2 cellular contexts compared by ENCODE assay signal in genomic region chr12:86950043-86950838, GRCh38.
A peak's percentile ranks its signal among the peaks of the same experiment; 100 is the strongest.
TF ChIP-seq lines count a peak whose summit lies in the region.

No MANE protein-coding gene starts in this region.

TF ChIP-seq in GM12878, 131 proteins besides CTCF, POLR2A, EP300 and RAD21:
- no peak for TF ChIP-seq SP1 (IDR thresholded peaks at IDR 0.05; ENCODE audit: low read depth, low read length)
- TF ChIP-seq CEBPB (IDR thresholded peaks at IDR 0.05; ENCODE audit: borderline replicate concordance in 1 of 2, low read depth in 2 of 2, low read length in 2 of 2): no peak
- no peak for TF ChIP-seq CBX3 (IDR thresholded peaks at IDR 0.05; ENCODE audit: borderline replicate concordance, low read depth)
- peak; percentile 61; the same call in 1 of the 2 replicates for TF ChIP-seq PAX5 (IDR thresholded peaks at IDR 0.05; ENCODE audit: borderline replicate concordance, low read depth, low read length)
- TF ChIP-seq, protein P1, sequence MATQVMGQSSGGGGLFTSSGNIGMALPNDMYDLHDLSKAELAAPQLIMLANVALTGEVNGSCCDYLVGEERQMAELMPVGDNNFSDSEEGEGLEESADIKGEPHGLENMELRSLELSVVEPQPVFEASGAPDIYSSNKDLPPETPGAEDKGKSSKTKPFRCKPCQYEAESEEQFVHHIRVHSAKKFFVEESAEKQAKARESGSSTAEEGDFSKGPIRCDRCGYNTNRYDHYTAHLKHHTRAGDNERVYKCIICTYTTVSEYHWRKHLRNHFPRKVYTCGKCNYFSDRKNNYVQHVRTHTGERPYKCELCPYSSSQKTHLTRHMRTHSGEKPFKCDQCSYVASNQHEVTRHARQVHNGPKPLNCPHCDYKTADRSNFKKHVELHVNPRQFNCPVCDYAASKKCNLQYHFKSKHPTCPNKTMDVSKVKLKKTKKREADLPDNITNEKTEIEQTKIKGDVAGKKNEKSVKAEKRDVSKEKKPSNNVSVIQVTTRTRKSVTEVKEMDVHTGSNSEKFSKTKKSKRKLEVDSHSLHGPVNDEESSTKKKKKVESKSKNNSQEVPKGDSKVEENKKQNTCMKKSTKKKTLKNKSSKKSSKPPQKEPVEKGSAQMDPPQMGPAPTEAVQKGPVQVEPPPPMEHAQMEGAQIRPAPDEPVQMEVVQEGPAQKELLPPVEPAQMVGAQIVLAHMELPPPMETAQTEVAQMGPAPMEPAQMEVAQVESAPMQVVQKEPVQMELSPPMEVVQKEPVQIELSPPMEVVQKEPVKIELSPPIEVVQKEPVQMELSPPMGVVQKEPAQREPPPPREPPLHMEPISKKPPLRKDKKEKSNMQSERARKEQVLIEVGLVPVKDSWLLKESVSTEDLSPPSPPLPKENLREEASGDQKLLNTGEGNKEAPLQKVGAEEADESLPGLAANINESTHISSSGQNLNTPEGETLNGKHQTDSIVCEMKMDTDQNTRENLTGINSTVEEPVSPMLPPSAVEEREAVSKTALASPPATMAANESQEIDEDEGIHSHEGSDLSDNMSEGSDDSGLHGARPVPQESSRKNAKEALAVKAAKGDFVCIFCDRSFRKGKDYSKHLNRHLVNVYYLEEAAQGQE (IDR thresholded peaks at IDR 0.05; ENCODE audit: low read depth, low read length): no peak

TF ChIP-seq in SK-N-SH, 30 proteins besides CTCF, POLR2A, EP300 and RAD21:
- no peak for TF ChIP-seq ELF1 (IDR thresholded peaks at IDR 0.05)
- TF ChIP-seq SMC3 (IDR thresholded peaks at IDR 0.05; ENCODE audit: low read depth, low read length): no peak
- TF ChIP-seq SIN3A (IDR thresholded peaks at IDR 0.05; ENCODE audit: borderline replicate concordance, low read depth, low read length): no peak
- no peak for TF ChIP-seq YY1 (IDR thresholded peaks at IDR 0.05; ENCODE audit: low read depth)
- TF ChIP-seq FOXJ3 (CRISPR knock-in tag; IDR thresholded peaks at IDR 0.05): no peak
- TF ChIP-seq RXRA (IDR thresholded peaks at IDR 0.05; ENCODE audit: borderline replicate concordance, low read depth): no peak
- no peak for TF ChIP-seq TAF1 (IDR thresholded peaks at IDR 0.05; ENCODE audit: borderline replicate concordance, low read depth, low read length)
- no peak for TF ChIP-seq CHD2 (IDR thresholded peaks at IDR 0.05; ENCODE audit: low read length, partially characterized antibody)
- TF ChIP-seq TCF12 (IDR thresholded peaks at IDR 0.05): no peak
